9 cellular contexts compared by ENCODE assay signal in the genomic region with DNA sequence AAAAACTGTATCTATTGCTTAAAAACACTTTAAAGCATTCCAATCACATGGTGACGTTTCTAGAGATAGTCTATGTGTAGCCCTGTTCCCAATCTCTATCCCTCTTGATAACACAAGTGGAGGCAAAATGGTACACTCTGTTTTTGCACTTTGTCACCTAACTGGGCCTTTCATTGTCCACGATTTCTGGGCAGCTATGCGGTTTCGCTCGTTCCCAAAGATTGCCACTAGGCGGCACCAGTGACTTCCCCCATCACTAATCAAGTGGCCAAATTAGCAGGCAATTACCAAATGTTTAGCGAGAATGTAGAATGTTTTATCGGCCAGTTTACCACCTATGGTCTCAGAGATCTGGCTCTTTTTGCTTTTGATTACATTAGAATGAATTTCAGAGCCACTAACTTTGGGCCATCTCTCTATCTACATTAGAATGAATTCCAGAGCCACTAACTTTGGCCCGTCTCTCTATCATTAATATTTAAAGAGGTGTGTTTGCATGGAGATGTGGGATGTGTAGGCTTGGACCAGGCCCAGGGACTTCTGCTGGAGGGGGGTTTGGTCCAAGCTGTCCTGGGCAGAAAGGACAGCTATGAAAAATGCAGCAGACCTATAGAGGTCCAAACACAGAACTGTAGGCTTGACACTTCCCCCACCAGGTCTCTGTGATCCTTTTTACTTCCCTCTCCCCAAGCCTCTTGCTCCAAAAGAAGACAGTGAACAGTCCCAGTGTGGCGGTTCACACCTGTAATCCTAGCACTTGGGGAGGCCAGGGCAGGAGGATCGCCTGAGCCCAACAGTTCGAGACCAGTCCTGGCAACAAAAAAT.
DNase-seq lines count a peak whose midpoint lies in the region; ATAC-seq, FAIRE-seq and TF ChIP-seq lines count a peak whose summit lies in the region.
"Had no signal": no experiment of that assay in that cellular context is flagged by ENCODE, and none has a peak within 500 bp of the region (broad histone marks: within the 10 kb centered on the region; RNA-seq: fewer than 3 reads in every experiment).

No MANE protein-coding gene starts in this region.

- no peaks in the 10 kb centered on the region for H3K36me3 ChIP-seq in PC-9 (ENCODE audit: low read depth)
- H3K36me3 ChIP-seq in pancreas = no peaks in the 10 kb centered on the region

- H4K20me1 ChIP-seq in PC-9 (ENCODE audit: insufficient read depth) = no peaks in the 10 kb centered on the region

- H3K27ac Mint-ChIP-seq in activated T-helper 17 cell treated with anti-CD3 and anti-CD28 coated beads, Interleukin-2, amount 50 U/mL, for 72 hours = no peak overlapping the region
- no peak overlapping the region for H3K27ac Mint-ChIP-seq in type B pancreatic cell
- H3K27ac Mint-ChIP-seq: stimulated activated naive CD8-positive, alpha-beta T cell treated with anti-CD3 and anti-CD28 coated beads, Interleukin-15, Interleukin-2, amounts not matched to agents 100 ng/mL and 50 ng/mL, for 24 hours had no signal

- no peaks in the 10 kb centered on the region for H3K27me3 Mint-ChIP-seq in activated T-helper 17 cell treated with anti-CD3 and anti-CD28 coated beads, Interleukin-2, amount 50 U/mL, for 72 hours
- no peaks in the 10 kb centered on the region for H3K27me3 Mint-ChIP-seq in type B pancreatic cell
- H3K27me3 Mint-ChIP-seq: stimulated activated naive CD8-positive, alpha-beta T cell treated with anti-CD3 and anti-CD28 coated beads, Interleukin-15, Interleukin-2, amounts not matched to agents 100 ng/mL and 50 ng/mL, for 24 hours had no signal

- TF ChIP-seq CTCF in PC-9 (conservative IDR thresholded peaks at IDR 0.05) (peak; percentile 71), pancreas (IDR thresholded peaks at IDR 0.05) (peak; percentile 49 to 86 (median 65)), type B pancreatic cell (conservative IDR thresholded peaks at IDR 0.05) (peak; percentile 86)

- no peaks in the 10 kb centered on the region for H3K79me2 ChIP-seq in PC-9 (ENCODE audit: low read depth)

- H3K9me3 Mint-ChIP-seq in activated T-helper 17 cell treated with anti-CD3 and anti-CD28 coated beads, Interleukin-2, amount 50 U/mL, for 72 hours = no peaks in the 10 kb centered on the region
- no peaks in the 10 kb centered on the region for H3K9me3 Mint-ChIP-seq in type B pancreatic cell
- H3K9me3 Mint-ChIP-seq: stimulated activated naive CD8-positive, alpha-beta T cell treated with anti-CD3 and anti-CD28 coated beads, Interleukin-15, Interleukin-2, amounts not matched to agents 100 ng/mL and 50 ng/mL, for 24 hours had no signal

- POLR2A ChIA-PET in PC-9 (lab: Charles Lee; ENCODE audit: unreplicated experiment) = no interaction called here

- DNase-seq in NK-92 treated with Interleukin-12 subunit alpha and Interleukin-12 subunit beta, amount 100 ng/mL, for 24 hours (lab: John Stamatoyannopoulos, UW) = peak; percentile 3
- DNase-seq in NK-92 (lab: John Stamatoyannopoulos, UW; ENCODE audit: unreplicated experiment) = no peak
- DNase-seq in PC-9 = peak in 1 of 2 experiments; percentile 47
- peak; percentile 17 to 66 for DNase-seq in frontal cortex (ENCODE audit: low spot score in 2 of 2)
- peak in 5 of 6 donors; percentile 25 to 76 (median 49) for DNase-seq in pancreas
- DNase-seq in type B pancreatic cell (ENCODE audit: extremely low spot score, unreplicated experiment) = no peak

- H3K4me2 ChIP-seq in PC-9 = no peak overlapping the region

- no peak overlapping the region for H3K4me3 ChIP-seq in PC-9
- H3K4me3 ChIP-seq in pancreas = no peak overlapping the region

- peaks cover 5% of the 10 kb centered on the region; the same call in 1 of the 2 replicates for H3F3A ChIP-seq in PC-9 (ENCODE audit: insufficient read depth, low read depth)

- H3K4me1 ChIP-seq in PC-9 (replicated peaks; ENCODE audit: insufficient read depth) (peaks cover 19% of the 10 kb centered on the region), pancreas (no peaks in the 10 kb centered on the region)

- H3K4me1 Mint-ChIP-seq in activated T-helper 17 cell treated with anti-CD3 and anti-CD28 coated beads, Interleukin-2, amount 50 U/mL, for 72 hours = peaks cover 13% of the 10 kb centered on the region
- H3K4me1 Mint-ChIP-seq in type B pancreatic cell (ENCODE audit: unreplicated experiment) = no peaks in the 10 kb centered on the region

- H3K27ac ChIP-seq in PC-9 (no peak overlapping the region), pancreas (no peak overlapping the region)

- H3K4me3 Mint-ChIP-seq in activated T-helper 17 cell treated with anti-CD3 and anti-CD28 coated beads, Interleukin-2, amount 50 U/mL, for 72 hours = peak overlapping the region; percentile 11
- no peak overlapping the region for H3K4me3 Mint-ChIP-seq in type B pancreatic cell
- H3K4me3 Mint-ChIP-seq: stimulated activated naive CD8-positive, alpha-beta T cell treated with anti-CD3 and anti-CD28 coated beads, Interleukin-15, Interleukin-2, amounts not matched to agents 100 ng/mL and 50 ng/mL, for 24 hours had no signal

- CTCF ChIA-PET in PC-9 (lab: Charles Lee) = interaction anchor here (0.6 to 1.5 kb wide), 5 partner anchors 10 to 230 kb away, joined by 3 to 20 read pairs (median 4); no protein-coding TSS in a partner anchor

- H3K9me3 ChIP-seq in PC-9 (ENCODE audit: insufficient read depth, low read depth) (no peaks in the 10 kb centered on the region), pancreas (no peaks in the 10 kb centered on the region)

- H3K36me3 Mint-ChIP-seq in activated T-helper 17 cell treated with anti-CD3 and anti-CD28 coated beads, Interleukin-2, amount 50 U/mL, for 72 hours (ENCODE audit: low read depth) = no peaks in the 10 kb centered on the region
- H3K36me3 Mint-ChIP-seq in type B pancreatic cell = no peaks in the 10 kb centered on the region

- H3K9me2 ChIP-seq in PC-9 (ENCODE audit: insufficient read depth) = no peaks in the 10 kb centered on the region

- H3K27me3 ChIP-seq in PC-9 (ENCODE audit: insufficient read depth, low read depth) (no peaks in the 10 kb centered on the region), pancreas (no peaks in the 10 kb centered on the region)

- FAIRE-seq in frontal cortex (lab: Jason Lieb, UNC) (no peak), pancreas (lab: Jason Lieb, UNC) (no peak)

- BruUV-seq in PC-9 (replicated peaks; lab: Mats Ljungman, UMichigan) = no TSS peak

- WGBS in pancreas, 2 donors = 23 to 28% methylated on average over 12 of the region's 12 CpGs

- ATAC-seq in HG03066 (IDR thresholded peaks at IDR 0.05; ENCODE audit: low read depth, unreplicated experiment) (peak; percentile 68), pancreas (peak; percentile 81 to 96 (median 90))
- ATAC-seq in activated T-helper 17 cell treated with anti-CD3 and anti-CD28 coated beads, Interleukin-2, amount 50 U/mL, for 72 hours (replicated peaks) = peak; percentile 50

- intact Hi-C loops in PC-9 (cut with micrococcal nuclease; ENCODE audit: unreplicated experiment) = loop anchor here (10.0 kb wide), 3 partner anchors 62 to 748 kb away; partner anchors contain the start of gene EPC1
- intact Hi-C loops in pancreas (cut with DNase I) = loop anchor here in 1 of 3 donors (5.0 kb wide), 1 partner anchor 90 kb away; the partner anchor contains the start of gene EPC1

- no peak overlapping the region for H2AFZ ChIP-seq in PC-9

Comparison
In these comparisons a context has a peak if more than half of its experiments do, and no peak if none do; other contexts are left out.
1. DNase-seq: peak in NK-92 treated with Interleukin-12 subunit alpha and Interleukin-12 subunit beta, amount 100 ng/mL, for 24 hours (single experiment), frontal cortex (2 of 2) and pancreas (5 of 6); none in NK-92 (single experiment) and type B pancreatic cell (single experiment).
2. Peak in every context shown above with its lines, with median percentiles within 50 percentile points of each other: ATAC-seq and CTCF ChIP-seq.